2 cellular contexts compared by ENCODE assay signal in genomic region chr3:145286937-145287336, GRCh38.
A peak's percentile ranks its signal among the peaks of the same experiment; 100 is the strongest.
TF ChIP-seq lines count a peak whose summit lies in the region.

No MANE protein-coding gene starts in this region.

TF ChIP-seq in GM12878, 131 proteins besides CTCF, POLR2A, EP300 and RAD21 (continued from another document and continues in another):
- no peak for TF ChIP-seq E2F8 (IDR thresholded peaks at IDR 0.05; ENCODE audit: low read depth, partially characterized antibody)
- no peak for TF ChIP-seq MTA2 (IDR thresholded peaks at IDR 0.05; ENCODE audit: low read depth)
- TF ChIP-seq ZBTB11 (CRISPR knock-in tag; IDR thresholded peaks at IDR 0.05) = no peak
- peak; percentile 56 for TF ChIP-seq JUNB (IDR thresholded peaks at IDR 0.05)
- no peak for TF ChIP-seq RAD51 (IDR thresholded peaks at IDR 0.05)
- no peak for TF ChIP-seq BACH1 (IDR thresholded peaks at IDR 0.05; ENCODE audit: borderline replicate concordance)
- no peak for TF ChIP-seq FOXK2 (IDR thresholded peaks at IDR 0.05)
- TF ChIP-seq STAT3 (IDR thresholded peaks at IDR 0.05; ENCODE audit: low read depth, low read length) = no peak
- no peak for TF ChIP-seq BCL11A (IDR thresholded peaks at IDR 0.05; ENCODE audit: low read depth, low read length)
- TF ChIP-seq ZNF207 (IDR thresholded peaks at IDR 0.05; ENCODE audit: borderline replicate concordance) = no peak
- no peak for TF ChIP-seq POLR2AphosphoS2 (IDR thresholded peaks at IDR 0.05; ENCODE audit: low read depth, low read length)
- TF ChIP-seq, protein P1, sequence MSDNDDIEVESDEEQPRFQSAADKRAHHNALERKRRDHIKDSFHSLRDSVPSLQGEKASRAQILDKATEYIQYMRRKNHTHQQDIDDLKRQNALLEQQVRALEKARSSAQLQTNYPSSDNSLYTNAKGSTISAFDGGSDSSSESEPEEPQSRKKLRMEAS (IDR thresholded peaks at IDR 0.05; ENCODE audit: low read depth, low read length) = no peak
- no peak for TF ChIP-seq CUX1 (IDR thresholded peaks at IDR 0.05; ENCODE audit: insufficient replicate concordance, low read depth, low read length)
- no peak for TF ChIP-seq EED (IDR thresholded peaks at IDR 0.05; ENCODE audit: low read depth)

TF ChIP-seq in SK-N-SH, 30 proteins besides CTCF, POLR2A, EP300 and RAD21 (continued from another document):
- TF ChIP-seq, protein P2, sequence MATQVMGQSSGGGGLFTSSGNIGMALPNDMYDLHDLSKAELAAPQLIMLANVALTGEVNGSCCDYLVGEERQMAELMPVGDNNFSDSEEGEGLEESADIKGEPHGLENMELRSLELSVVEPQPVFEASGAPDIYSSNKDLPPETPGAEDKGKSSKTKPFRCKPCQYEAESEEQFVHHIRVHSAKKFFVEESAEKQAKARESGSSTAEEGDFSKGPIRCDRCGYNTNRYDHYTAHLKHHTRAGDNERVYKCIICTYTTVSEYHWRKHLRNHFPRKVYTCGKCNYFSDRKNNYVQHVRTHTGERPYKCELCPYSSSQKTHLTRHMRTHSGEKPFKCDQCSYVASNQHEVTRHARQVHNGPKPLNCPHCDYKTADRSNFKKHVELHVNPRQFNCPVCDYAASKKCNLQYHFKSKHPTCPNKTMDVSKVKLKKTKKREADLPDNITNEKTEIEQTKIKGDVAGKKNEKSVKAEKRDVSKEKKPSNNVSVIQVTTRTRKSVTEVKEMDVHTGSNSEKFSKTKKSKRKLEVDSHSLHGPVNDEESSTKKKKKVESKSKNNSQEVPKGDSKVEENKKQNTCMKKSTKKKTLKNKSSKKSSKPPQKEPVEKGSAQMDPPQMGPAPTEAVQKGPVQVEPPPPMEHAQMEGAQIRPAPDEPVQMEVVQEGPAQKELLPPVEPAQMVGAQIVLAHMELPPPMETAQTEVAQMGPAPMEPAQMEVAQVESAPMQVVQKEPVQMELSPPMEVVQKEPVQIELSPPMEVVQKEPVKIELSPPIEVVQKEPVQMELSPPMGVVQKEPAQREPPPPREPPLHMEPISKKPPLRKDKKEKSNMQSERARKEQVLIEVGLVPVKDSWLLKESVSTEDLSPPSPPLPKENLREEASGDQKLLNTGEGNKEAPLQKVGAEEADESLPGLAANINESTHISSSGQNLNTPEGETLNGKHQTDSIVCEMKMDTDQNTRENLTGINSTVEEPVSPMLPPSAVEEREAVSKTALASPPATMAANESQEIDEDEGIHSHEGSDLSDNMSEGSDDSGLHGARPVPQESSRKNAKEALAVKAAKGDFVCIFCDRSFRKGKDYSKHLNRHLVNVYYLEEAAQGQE (IDR thresholded peaks at IDR 0.05; ENCODE audit: low read depth, low read length) = no peak
- TF ChIP-seq, protein P3, sequence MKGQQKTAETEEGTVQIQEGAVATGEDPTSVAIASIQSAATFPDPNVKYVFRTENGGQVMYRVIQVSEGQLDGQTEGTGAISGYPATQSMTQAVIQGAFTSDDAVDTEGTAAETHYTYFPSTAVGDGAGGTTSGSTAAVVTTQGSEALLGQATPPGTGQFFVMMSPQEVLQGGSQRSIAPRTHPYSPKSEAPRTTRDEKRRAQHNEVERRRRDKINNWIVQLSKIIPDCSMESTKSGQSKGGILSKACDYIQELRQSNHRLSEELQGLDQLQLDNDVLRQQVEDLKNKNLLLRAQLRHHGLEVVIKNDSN (IDR thresholded peaks at IDR 0.05; ENCODE audit: borderline replicate concordance, low read depth) = no peak
- no peak for TF ChIP-seq GABPA (IDR thresholded peaks at IDR 0.05; ENCODE audit: low read depth)
- TF ChIP-seq, protein P4, sequence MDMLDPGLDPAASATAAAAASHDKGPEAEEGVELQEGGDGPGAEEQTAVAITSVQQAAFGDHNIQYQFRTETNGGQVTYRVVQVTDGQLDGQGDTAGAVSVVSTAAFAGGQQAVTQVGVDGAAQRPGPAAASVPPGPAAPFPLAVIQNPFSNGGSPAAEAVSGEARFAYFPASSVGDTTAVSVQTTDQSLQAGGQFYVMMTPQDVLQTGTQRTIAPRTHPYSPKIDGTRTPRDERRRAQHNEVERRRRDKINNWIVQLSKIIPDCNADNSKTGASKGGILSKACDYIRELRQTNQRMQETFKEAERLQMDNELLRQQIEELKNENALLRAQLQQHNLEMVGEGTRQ (IDR thresholded peaks at IDR 0.05; ENCODE audit: borderline replicate concordance, low read depth, low read length) = no peak
